ENCODE assay signal across 20 cellular contexts in genomic region chr15:70044168-70044567, GRCh38.
"Had no signal": no experiment of that assay in that cellular context is flagged by ENCODE, and none has a peak within 500 bp of the region (broad histone marks: within the 10 kb centered on the region; RNA-seq: fewer than 3 reads in every experiment).

No MANE protein-coding gene starts in this region.

- H3K27ac ChIP-seq: adrenal gland, sigmoid colon, thyroid gland, upper lobe of right lung had no signal

- H3K27ac Mint-ChIP-seq: activated CD8-positive, alpha-beta T cell treated with anti-CD3 and anti-CD28 coated beads, Interleukin-2, amount 10 ng/mL, durations not matched to agents 7 days and 5 days; activated naive CD8-positive, alpha-beta T cell; stimulated activated naive B cell treated with anti-CD40 and anti-IgM and Interleukin-4, amounts not matched to agents 10 μg/mL and 1 μg/mL and 100 μg/mL, for 72 hours had no signal

- H3K27me3 Mint-ChIP-seq: activated naive CD8-positive, alpha-beta T cell; central memory CD8-positive, alpha-beta T cell; stimulated activated naive B cell treated with anti-CD40 and anti-IgM and Interleukin-4, amounts not matched to agents 10 μg/mL and 1 μg/mL and 100 μg/mL, for 72 hours had no signal

- ATAC-seq: activated CD8-positive, alpha-beta T cell treated with anti-CD3 and anti-CD28 coated beads, Interleukin-2, amount 10 ng/mL, durations not matched to agents 7 days and 5 days; stimulated activated naive B cell treated with anti-CD40 and anti-IgM and Interleukin-4, amounts not matched to agents 10 μg/mL and 1 μg/mL and 100 μg/mL, for 72 hours; upper lobe of right lung had no signal

- DNase-seq: activated CD4-positive, alpha-beta T cell treated with anti-CD3 and anti-CD28 coated beads for 1 hour; activated CD4-positive, alpha-beta T cell treated with anti-CD3 and anti-CD28 coated beads, Interleukin-2, amount 50 U/mL, for 1 hour; activated CD8-positive, alpha-beta T cell treated with anti-CD3 and anti-CD28 coated beads, Interleukin-2, amount 10 ng/mL, durations not matched to agents 7 days and 5 days; activated T-cell treated with anti-CD3 and anti-CD28 coated beads, Interleukin-2, amount 50 U/mL, for 48 hours; adrenal gland; effector memory CD4-positive, alpha-beta T cell; hippocampal formation; mesendoderm; naive B cell; occipital lobe; sigmoid colon; stimulated activated CD4-positive, alpha-beta T cell treated with anti-CD3 and anti-CD28 coated beads, Interleukin-2, amount 100 ng/mL, for 48 hours; stimulated activated CD8-positive, alpha-beta memory T cell treated with anti-CD3 and anti-CD28 coated beads, Interleukin-4, amount 100 ng/mL, for 48 hours; stimulated activated naive B cell treated with anti-CD40 and anti-IgM and Interleukin-4, amounts not matched to agents 10 μg/mL and 1 μg/mL and 100 μg/mL, for 72 hours; T-helper 9 cell; thyroid gland; upper lobe of right lung had no signal

- H3K4me3 ChIP-seq: adrenal gland, sigmoid colon, smooth muscle cell, thyroid gland, upper lobe of right lung had no signal

- H3K4me1 Mint-ChIP-seq: central memory CD8-positive, alpha-beta T cell had no signal

- H3K4me3 Mint-ChIP-seq: activated CD8-positive, alpha-beta T cell treated with anti-CD3 and anti-CD28 coated beads, Interleukin-2, amount 10 ng/mL, durations not matched to agents 7 days and 5 days; activated naive CD8-positive, alpha-beta T cell; central memory CD8-positive, alpha-beta T cell; naive B cell; stimulated activated naive B cell treated with anti-CD40 and anti-IgM and Interleukin-4, amounts not matched to agents 10 μg/mL and 1 μg/mL and 100 μg/mL, for 72 hours had no signal

- H3K9me3 Mint-ChIP-seq: central memory CD8-positive, alpha-beta T cell had no signal

- H3K4me1 ChIP-seq: adrenal gland, thyroid gland, upper lobe of right lung had no signal

- H3K9me3 ChIP-seq: adrenal gland, sigmoid colon, thyroid gland, upper lobe of right lung had no signal
